In genomic region chr15:89366656-89367393, GRCh38 we compare ENCODE assay signal across 11 cellular contexts. TPM values are rescaled to one million over a fixed set of nuclear protein-coding genes. Genes with fewer than 3 reads are reported as not detected.
DNase-seq lines count a peak whose midpoint lies in the region; ATAC-seq, FAIRE-seq and TF ChIP-seq lines count a peak whose summit lies in the region.
"Had no signal": no experiment of that assay in that cellular context is flagged by ENCODE, and none has a peak within 500 bp of the region (broad histone marks: within the 10 kb centered on the region; RNA-seq: fewer than 3 reads in every experiment).

No MANE protein-coding gene starts in this region.

- H3K36me3 Mint-ChIP-seq in CD14-positive monocyte (peaks cover 8 to 21% of the 10 kb centered on the region in 2 donors), astrocyte (ENCODE audit: low read depth, unreplicated experiment) (peaks cover 2% of the 10 kb centered on the region), nephron (ENCODE audit: low read depth) (no peaks in the 10 kb centered on the region)

- H3K4me1 ChIP-seq in HUES6 (ENCODE audit: control insufficient read depth, insufficient read depth, low read length) = peaks cover 13% of the 10 kb centered on the region
- H3K4me1 ChIP-seq in astrocyte (ENCODE audit: insufficient read depth, low read length) = no peaks in the 10 kb centered on the region
- H3K4me1 ChIP-seq in gastroesophageal sphincter = peaks cover 0 to 43% (median 25%) of the 10 kb centered on the region in 3 donors

- H3K4me2 ChIP-seq in astrocyte (ENCODE audit: low read length) = peak overlapping the region; percentile 69

- no peak overlapping the region for H3K27ac ChIP-seq in HUES6 (ENCODE audit: low read depth, low read length)
- H3K27ac ChIP-seq in astrocyte (ENCODE audit: low read depth, low read length) = no peak overlapping the region
- H3K27ac ChIP-seq in gastroesophageal sphincter = no peak overlapping the region
- H3K27ac ChIP-seq: RWPE1 had no signal

- H3K27me3 ChIP-seq in HUES6 (ENCODE audit: control insufficient read depth, insufficient read depth, low read length) (peaks cover 100% of the 10 kb centered on the region), astrocyte (ENCODE audit: insufficient read depth, low read length) (peaks cover 89% of the 10 kb centered on the region), gastroesophageal sphincter (peaks cover 100% of the 10 kb centered on the region)

- H3K4me1 Mint-ChIP-seq in CD14-positive monocyte = peaks cover 62% of the 10 kb centered on the region
- no peaks in the 10 kb centered on the region for H3K4me1 Mint-ChIP-seq in astrocyte (ENCODE audit: low read depth, unreplicated experiment)
- H3K4me1 Mint-ChIP-seq in nephron = peaks cover 11% of the 10 kb centered on the region

- H3K27ac Mint-ChIP-seq in CD14-positive monocyte (peak overlapping the region in 1 of 7 donors; percentile 79), astrocyte (ENCODE audit: unreplicated experiment) (peak overlapping the region; percentile 34), nephron (no peak overlapping the region)

- no peak for TF ChIP-seq POLR2A in gastroesophageal sphincter (IDR thresholded peaks at IDR 0.05)

- FAIRE-seq in astrocyte (lab: Jason Lieb, UNC) = no peak

- DNase-seq in CD14-positive monocyte (ENCODE audit: low spot score) (no peak), astrocyte (ENCODE audit: low read depth) (no peak), GM19240 (ENCODE audit: insufficient read length, low spot score) (no peak), EL (no peak)
- DNase-seq: T1000 had no signal

- ATAC-seq in gastroesophageal sphincter (no peak), GM21515 (IDR thresholded peaks at IDR 0.05; ENCODE audit: unreplicated experiment) (no peak)
- ATAC-seq: HCT116 had no signal

- H2AFZ ChIP-seq in astrocyte (ENCODE audit: low read depth, low read length) = peak overlapping the region; percentile 41

- H3K79me2 ChIP-seq in astrocyte (ENCODE audit: insufficient read depth, low read length) = peaks cover 5% of the 10 kb centered on the region

- H3K27me3 Mint-ChIP-seq in CD14-positive monocyte (ENCODE audit: low read depth in 3 of 3) = peaks cover 86 to 98% (median 95%) of the 10 kb centered on the region in 3 donors
- peaks cover 76% of the 10 kb centered on the region for H3K27me3 Mint-ChIP-seq in astrocyte (ENCODE audit: low read depth, unreplicated experiment)
- peaks cover 95% of the 10 kb centered on the region for H3K27me3 Mint-ChIP-seq in nephron (ENCODE audit: low read depth)

- H3K4me3 ChIP-seq in HUES6 (ENCODE audit: low read depth, low read length) = peak overlapping the region; percentile 51
- peak overlapping the region; percentile 23 for H3K4me3 ChIP-seq in astrocyte (ENCODE audit: insufficient read depth, low read depth, low read length)
- H3K4me3 ChIP-seq in gastroesophageal sphincter = no peak overlapping the region

- H3K9me3 ChIP-seq in HUES6 (ENCODE audit: control insufficient read depth, insufficient read depth, low read depth, low read length) (no peaks in the 10 kb centered on the region), astrocyte (ENCODE audit: insufficient read depth, low read depth, low read length) (peaks cover 5% of the 10 kb centered on the region), gastroesophageal sphincter (no peaks in the 10 kb centered on the region)

- H3K9ac ChIP-seq in HUES6 (ENCODE audit: low read length) (no peak overlapping the region), astrocyte (ENCODE audit: low read length) (no peak overlapping the region)

- peaks cover 21% of the 10 kb centered on the region for H4K20me1 ChIP-seq in astrocyte (ENCODE audit: insufficient read depth, low read length)

- TF ChIP-seq CTCF in CD14-positive monocyte (IDR thresholded peaks at IDR 0.05) (no peak), astrocyte (IDR thresholded peaks at IDR 0.05; ENCODE audit: insufficient read depth, low read depth, low read length) (no peak), nephron (IDR thresholded peaks at IDR 0.05; ENCODE audit: unreplicated experiment in 3 of 3) (no peak), gastroesophageal sphincter (IDR thresholded peaks at IDR 0.05) (no peak)

- H3K4me3 Mint-ChIP-seq in CD14-positive monocyte (peak overlapping the region; percentile 67 to 93), astrocyte (ENCODE audit: unreplicated experiment) (no peak overlapping the region), nephron (peak overlapping the region; percentile 35 to 45 (median 38))

- intact Hi-C loops in CD14-positive monocyte (cut with micrococcal nuclease) = no loop called here

- H3K9me3 Mint-ChIP-seq in CD14-positive monocyte (peaks cover 3 to 35% (median 25%) of the 10 kb centered on the region in 7 donors), astrocyte (ENCODE audit: unreplicated experiment) (peaks cover 11% of the 10 kb centered on the region), nephron (peaks cover 3% of the 10 kb centered on the region)

- 12 to 17% methylated on average over 6 to 15 of the region's 21 CpGs for WGBS in gastroesophageal sphincter (ENCODE audit: low coverage in 1 of 2), 2 donors

- no peaks in the 10 kb centered on the region for H3K36me3 ChIP-seq in HUES6 (ENCODE audit: control insufficient read depth, insufficient read depth, low read length)
- H3K36me3 ChIP-seq in astrocyte (ENCODE audit: insufficient read depth, low read length) = no peaks in the 10 kb centered on the region
- H3K36me3 ChIP-seq in gastroesophageal sphincter = no peaks in the 10 kb centered on the region

- TF ChIP-seq EP300 in gastroesophageal sphincter (IDR thresholded peaks at IDR 0.05) = no peak

RNA-seq across cellular contexts. Expression of gene POLG, which starts 32.2 kb away (rescaled TPM):
- polyA plus RNA-seq in CD14-positive monocyte = 10 to 100 TPM; 19.2 to 21.6 TPM
- total RNA-seq in astrocyte = 48.5 and 54.4 TPM in 2 replicates
- total RNA-seq in gastroesophageal sphincter = 10 to 100 TPM; 40.5 to 57.3 (median 49.2) TPM

Comparison
In these comparisons a context has a peak if more than half of its experiments do, and no peak if none do; other contexts are left out.
1. H3K4me3 ChIP-seq: peak in HUES6 (single experiment) and astrocyte (single experiment); none in gastroesophageal sphincter (0 of 2).